In genomic region chr20:44495257-44495656, GRCh38 we compare ENCODE assay signal across 8 cellular contexts. TPM values are rescaled to one million over a fixed set of nuclear protein-coding genes. Genes with fewer than 3 reads are reported as not detected.
DNase-seq lines count a peak whose midpoint lies in the region; ATAC-seq lines count a peak whose summit lies in the region.

No MANE protein-coding gene starts in this region.

- peaks cover 70% of the 10 kb centered on the region for H3K36me3 Mint-ChIP-seq in activated CD4-positive, alpha-beta T cell treated with anti-CD3 and anti-CD28 coated beads, Interleukin-2, amount 10 ng/mL, durations not matched to agents 7 days and 5 days (ENCODE audit: low read depth)

- peak overlapping the region; percentile 52 to 83 for H3K27ac ChIP-seq in esophagus (ENCODE audit: low read depth in 2 of 2, low read length in 1 of 2)

- H3K27me3 Mint-ChIP-seq in activated CD4-positive, alpha-beta T cell treated with anti-CD3 and anti-CD28 coated beads, Interleukin-2, amount 10 ng/mL, durations not matched to agents 7 days and 5 days = no peaks in the 10 kb centered on the region

- H3K9me3 Mint-ChIP-seq in activated CD4-positive, alpha-beta T cell treated with anti-CD3 and anti-CD28 coated beads, Interleukin-2, amount 10 ng/mL, durations not matched to agents 7 days and 5 days = no peaks in the 10 kb centered on the region

- 88 to 92% methylated on average over 1 of the region's 1 CpG for WGBS in esophagus, 2 donors

- H3K4me1 ChIP-seq in esophagus (ENCODE audit: control insufficient read depth in 2 of 2, insufficient read depth in 2 of 2, low read length in 1 of 2) = peaks cover 0 to 5% of the 10 kb centered on the region in 2 donors

- H3K4me3 ChIP-seq in esophagus (ENCODE audit: low read depth in 1 of 2, low read length in 2 of 2) = no peak overlapping the region
- H3K4me3 ChIP-seq in skeletal muscle cell (ENCODE audit: low read depth, low read length) = no peak overlapping the region

- peak; percentile 47 for DNase-seq in GM04504 (ENCODE audit: low read depth)
- peak; percentile 34 for DNase-seq in SIG-M5 (lab: John Stamatoyannopoulos, UW)
- DNase-seq in skeletal muscle cell (ENCODE audit: low read depth) = peak; percentile 93
- DNase-seq in NCI-H146 treated with DMSO at 0.1 percent for 48 hours (lab: John Stamatoyannopoulos, UW; ENCODE audit: unreplicated experiment) = no peak
- DNase-seq in activated CD4-positive, alpha-beta T cell treated with anti-CD3 and anti-CD28 coated beads, Interleukin-2, amount 10 ng/mL, durations not matched to agents 7 days and 5 days = no peak
- DNase-seq in AG08396 (ENCODE audit: low spot score) = no peak

- peaks cover 18% of the 10 kb centered on the region for H3K4me1 Mint-ChIP-seq in activated CD4-positive, alpha-beta T cell treated with anti-CD3 and anti-CD28 coated beads, Interleukin-2, amount 10 ng/mL, durations not matched to agents 7 days and 5 days

- CTCF ChIA-PET in activated CD4-positive, alpha-beta T cell treated with anti-CD3 and anti-CD28 coated beads, Interleukin-2, amount 10 ng/mL, durations not matched to agents 7 days and 5 days (lab: Charles Lee) = no interaction called here

- H3K27ac Mint-ChIP-seq in activated CD4-positive, alpha-beta T cell treated with anti-CD3 and anti-CD28 coated beads, Interleukin-2, amount 10 ng/mL, durations not matched to agents 7 days and 5 days = no peak overlapping the region

- no peak overlapping the region for H3K4me3 Mint-ChIP-seq in activated CD4-positive, alpha-beta T cell treated with anti-CD3 and anti-CD28 coated beads, Interleukin-2, amount 10 ng/mL, durations not matched to agents 7 days and 5 days

- no peaks in the 10 kb centered on the region for H3K27me3 ChIP-seq in esophagus (ENCODE audit: control insufficient read depth in 1 of 2, insufficient read depth in 2 of 2, low read length in 2 of 2)

- POLR2A ChIA-PET in activated CD4-positive, alpha-beta T cell treated with anti-CD3 and anti-CD28 coated beads, Interleukin-2, amount 10 ng/mL, durations not matched to agents 7 days and 5 days (lab: Charles Lee) = interaction anchor here (0.6 kb wide), 1 partner anchor 155 kb away, joined by 3 read pairs; no protein-coding TSS in a partner anchor

- no peak for ATAC-seq in GM18909 (IDR thresholded peaks at IDR 0.05; ENCODE audit: poor library complexity, unreplicated experiment)

- no peaks in the 10 kb centered on the region for H3K9me3 ChIP-seq in esophagus (ENCODE audit: control insufficient read depth in 2 of 2, insufficient read depth in 1 of 2, low read depth in 1 of 2, low read length in 1 of 2)

- H3K36me3 ChIP-seq in esophagus (ENCODE audit: control insufficient read depth in 2 of 2, insufficient read depth in 2 of 2, low read length in 1 of 2) = peaks cover 5 to 9% of the 10 kb centered on the region in 2 donors

RNA-seq across cellular contexts. Expression of gene TTPAL, which starts 19.6 kb away (rescaled TPM):
- polyA plus RNA-seq in esophagus = 1 to 10 TPM; 3.1 to 5.0 TPM
- 10 to 100 TPM; 17.1 to 19.5 TPM for total RNA-seq in activated CD4-positive, alpha-beta T cell treated with anti-CD3 and anti-CD28 coated beads, Interleukin-2, amount 10 ng/mL, durations not matched to agents 7 days and 5 days

RNA-seq across cellular contexts. Expression of gene SERINC3, which starts 26.6 kb away (rescaled TPM):
- polyA plus RNA-seq in esophagus = 10 to 100 TPM; 25.5 to 35.1 TPM
- 10 to 100 TPM; 82.2 to 98.4 TPM for total RNA-seq in activated CD4-positive, alpha-beta T cell treated with anti-CD3 and anti-CD28 coated beads, Interleukin-2, amount 10 ng/mL, durations not matched to agents 7 days and 5 days

Comparison
In these comparisons a context has a peak if more than half of its experiments do, and no peak if none do; other contexts are left out.
1. DNase-seq: peak in GM04504 (single experiment), SIG-M5 (single experiment) and skeletal muscle cell (single experiment); none in NCI-H146 treated with DMSO at 0.1 percent for 48 hours (single experiment), activated CD4-positive, alpha-beta T cell treated with anti-CD3 and anti-CD28 coated beads, Interleukin-2, amount 10 ng/mL, durations not matched to agents 7 days and 5 days (single experiment) and AG08396 (single experiment).